ENCODE assay signal across 17 cellular contexts in genomic region chr6:13836170-13836569, GRCh38. TPM values are rescaled to one million over a fixed set of nuclear protein-coding genes. Genes with fewer than 3 reads are reported as not detected.
DNase-seq lines count a peak whose midpoint lies in the region; ATAC-seq, FAIRE-seq and TF ChIP-seq lines count a peak whose summit lies in the region.
"Had no signal": no experiment of that assay in that cellular context is flagged by ENCODE, and none has a peak within 500 bp of the region (broad histone marks: within the 10 kb centered on the region; RNA-seq: fewer than 3 reads in every experiment).

No MANE protein-coding gene starts in this region.

- ATAC-seq in left cardiac atrium (no peak), GM12878 (no peak), HepG2 (peak; percentile 51; the same call in 2 of the 3 replicates), left ventricle myocardium superior (no peak), HG02642 (IDR thresholded peaks at IDR 0.05; ENCODE audit: poor library complexity, unreplicated experiment) (no peak)
- ATAC-seq: HCT116 had no signal

- DNase-seq in right atrium auricular region (ENCODE audit: low spot score) (peak; percentile 5), left cardiac atrium (no peak), GM12878 (ENCODE audit: low read depth, low spot score) (no peak), HepG2 (ENCODE audit: low spot score) (no peak), NCI-H345 treated with DMSO at 0.1 percent for 48 hours (lab: John Stamatoyannopoulos, UW; ENCODE audit: unreplicated experiment) (no peak), left ventricle myocardium superior (no peak)
- DNase-seq: ACHN; C1 segment of cervical spinal cord; Calu3; CD4-positive, alpha-beta T cell; DMS 273 treated with DMSO at 0.1 percent for 48 hours; IMR-90 had no signal

- H3K36me3 ChIP-seq in right atrium auricular region = no peaks in the 10 kb centered on the region
- H3K36me3 ChIP-seq in GM12878 (ENCODE audit: control insufficient read depth in 2 of 2, insufficient read depth in 2 of 2, low read length in 1 of 2) = no peaks in the 10 kb centered on the region
- no peaks in the 10 kb centered on the region for H3K36me3 ChIP-seq in HepG2 (replicated peaks in 1 of 2; ENCODE audit: control insufficient read depth in 1 of 2, insufficient read depth in 2 of 2, low read length in 2 of 2)

- WGBS in GM12878 (ENCODE audit: insufficient coverage, insufficient replicate concordance, low lambda C conversion rate, missing lambda C conversion rate) = 70% methylated on average over 5 of the region's 5 CpGs
- 26% methylated on average over 5 of the region's 5 CpGs for WGBS in HepG2 (ENCODE audit: low lambda C conversion rate)

- POLR2A ChIA-PET in GM12878 (lab: Charles Lee) (no interaction called here), HepG2 (lab: Yijun Ruan, JAX) (interaction anchor here (1.5 kb wide), 1 partner anchor 23 kb away, joined by 3 read pairs; no protein-coding TSS in a partner anchor)

- intact Hi-C loops in left cardiac atrium (cut with DNase I) = no loop called here
- intact Hi-C loops in GM12878 (cut with micrococcal nuclease; ENCODE audit: unreplicated experiment) = no loop called here
- intact Hi-C loops in HepG2 (cut with micrococcal nuclease; ENCODE audit: unreplicated experiment) = no loop called here
- intact Hi-C loops in left ventricle myocardium superior (cut with micrococcal nuclease) = no loop called here

- H3K27me3 ChIP-seq in right atrium auricular region (no peaks in the 10 kb centered on the region), GM12878 (replicated peaks in 1 of 2; ENCODE audit: control insufficient read depth in 2 of 2, insufficient read depth in 2 of 2, low read length in 1 of 2) (no peaks in the 10 kb centered on the region), HepG2 (ENCODE audit: control insufficient read depth in 1 of 2, insufficient read depth in 2 of 2, low read length in 2 of 2) (no peaks in the 10 kb centered on the region)

- in situ Hi-C loops in GM12878 (cut with MboI) = no loop called here
- in situ Hi-C loops in HepG2 (cut with HindIII; ENCODE audit: extremely low pct_ligation_motif_present, low pct_unique_long_range_greater_than_20kb) = no loop called here

- CTCF ChIA-PET in GM12878 (lab: Yijun Ruan, JAX) (no interaction called here), HepG2 (lab: Yijun Ruan, JAX; ENCODE audit: low intra/inter-chr PET ratio, low total read pairs) (no interaction called here)

- TF ChIP-seq RAD21 in GM12878 (IDR thresholded peaks at IDR 0.05; ENCODE audit: insufficient read depth, low read depth, low read length) (no peak), HepG2 (CRISPR knock-in tag; IDR thresholded peaks at IDR 0.05) (no peak)

- H2AFZ ChIP-seq in GM12878 (ENCODE audit: control insufficient read depth, low read depth, low read length) (no peak overlapping the region), HepG2 (ENCODE audit: low read length) (no peak overlapping the region)

- H3K9me3 ChIP-seq in right atrium auricular region = no peaks in the 10 kb centered on the region
- no peaks in the 10 kb centered on the region; the same call in 2 of the 3 replicates for H3K9me3 ChIP-seq in GM12878 (replicated peaks; ENCODE audit: control insufficient read depth, insufficient read depth, low read length)
- no peaks in the 10 kb centered on the region for H3K9me3 ChIP-seq in HepG2 (ENCODE audit: low read length)

- no peaks in the 10 kb centered on the region for H3K79me2 ChIP-seq in GM12878 (ENCODE audit: control insufficient read depth, insufficient read depth, low read length)
- no peaks in the 10 kb centered on the region for H3K79me2 ChIP-seq in HepG2 (ENCODE audit: insufficient read depth, low read length)

- H3K27ac ChIP-seq in right atrium auricular region (no peak overlapping the region), GM12878 (ENCODE audit: control insufficient read depth, insufficient read depth) (no peak overlapping the region), HepG2 (ENCODE audit: extremely low read length, insufficient read depth, low read length) (no peak overlapping the region)

- SMC1A ChIA-PET in GM12878 (lab: Charles Lee; ENCODE audit: uncharacterized antibody, unreplicated experiment) = no interaction called here

- TF ChIP-seq POLR2A in GM12878 (IDR thresholded peaks at IDR 0.05; ENCODE audit: low read depth, low read length) (no peak), HepG2 (IDR thresholded peaks at IDR 0.05; ENCODE audit: insufficient read depth in 1 of 2, low read depth in 2 of 2, low read length in 2 of 2) (no peak)

- H3K4me1 ChIP-seq in right atrium auricular region (no peaks in the 10 kb centered on the region), GM12878 (ENCODE audit: control insufficient read depth, insufficient read depth, low read length) (peaks cover 3% of the 10 kb centered on the region; the same call in 1 of the 2 replicates), HepG2 (ENCODE audit: insufficient read depth, low read length) (no peaks in the 10 kb centered on the region)

- no peaks in the 10 kb centered on the region for H4K20me1 ChIP-seq in GM12878 (ENCODE audit: control insufficient read depth, insufficient read depth)
- no peaks in the 10 kb centered on the region for H4K20me1 ChIP-seq in HepG2 (ENCODE audit: insufficient read depth, low read length)

- BruUV-seq in GM12878 (replicated peaks; lab: Mats Ljungman, UMichigan) (no TSS peak), HepG2 (replicated peaks; lab: Mats Ljungman, UMichigan) (no TSS peak)

- TF ChIP-seq CTCF in right atrium auricular region (IDR thresholded peaks at IDR 0.05) (no peak), GM12878 (IDR thresholded peaks at IDR 0.05 in 2 of 3, conservative IDR thresholded peaks at IDR 0.05 in 1 of 3; ENCODE audit: control insufficient read depth in 2 of 3, extremely low read depth in 1 of 3, insufficient read depth in 1 of 3, low read depth in 3 of 3, low read length in 3 of 3) (no peak), HepG2 (CRISPR knock-in tag; IDR thresholded peaks at IDR 0.05) (no peak)

- H3K9ac ChIP-seq in GM12878 (ENCODE audit: control insufficient read depth, insufficient read depth, low read length) = no peak overlapping the region
- no peak overlapping the region for H3K9ac ChIP-seq in HepG2 (ENCODE audit: insufficient read depth, low read depth, low read length)

- peak; percentile 38 for FAIRE-seq in GM12878 (lab: Jason Lieb, UNC)
- no peak for FAIRE-seq in HepG2 (lab: Jason Lieb, UNC)
- FAIRE-seq: GM12892, GM19239, H54 had no signal

- no peak overlapping the region for H3K4me2 ChIP-seq in GM12878 (ENCODE audit: control insufficient read depth, insufficient read depth)
- no peak overlapping the region for H3K4me2 ChIP-seq in HepG2 (ENCODE audit: low read depth, low read length)

- RAD21 ChIA-PET in GM12878 (lab: Charles Lee; ENCODE audit: unreplicated experiment) = no interaction called here

- no peak overlapping the region for H3K4me3 ChIP-seq in right atrium auricular region
- no peak overlapping the region for H3K4me3 ChIP-seq in GM12878
- H3K4me3 ChIP-seq in HepG2 (replicated peaks in 1 of 3; ENCODE audit: insufficient read depth in 1 of 3, low read depth in 2 of 3, low read length in 3 of 3) = no peak overlapping the region

- TF ChIP-seq EP300 in GM12878 (IDR thresholded peaks at IDR 0.05; ENCODE audit: borderline replicate concordance in 1 of 2, control insufficient read depth in 1 of 2, low read depth in 2 of 2, low read length in 2 of 2) (no peak), HepG2 (IDR thresholded peaks at IDR 0.05; ENCODE audit: low read depth in 2 of 2, low read length in 2 of 2) (no peak), HepG2 (CRISPR knock-in tag; IDR thresholded peaks at IDR 0.05; ENCODE audit: borderline replicate concordance) (no peak)

RNA-seq across cellular contexts. Expression of gene MCUR1, which starts 21.8 kb away (rescaled TPM):
- total RNA-seq in right atrium auricular region (10 to 100 TPM; 11.0 to 11.2 TPM), left cardiac atrium (10 to 100 TPM; 21.1 to 25.9 TPM), GM12878 (2014; rRNA removed) (16.8 and 18.1 TPM in 2 replicates), GM12878 (2014; rRNA removed; fragmentation: Illumina TruSeq; extraction: Trizol) (24.2 and 26.7 TPM in 2 replicates), GM12878 (2021) (31.7 and 34.9 TPM in 2 replicates), HepG2 (2016; rRNA removed; fragmentation: Illumina TruSeq; extraction: Trizol) (27.6 and 29.6 TPM in 2 replicates), left ventricle myocardium superior (30.8 TPM)
- 8.3 and 8.8 TPM in 2 replicates for total RNA-seq in GM12878 (2013; cell fraction: nucleolus; rRNA removed)
- polyA plus RNA-seq in GM12878 (2011; ENCODE audit: low read depth) = 4.1 TPM
- polyA plus RNA-seq in GM12878 (2011; rRNA removed) (12.0 and 20.5 TPM in 2 replicates), GM12878 (2014; fragmentation: Illumina TruSeq; extraction: Trizol) (19.7 and 22.2 TPM in 2 replicates), GM12878 (2014; fragmentation: Nextera tagmentation; extraction: Ambion mirVana) (1 to 10 TPM; 4.4 to 9.4 TPM), GM12878 (2014; rRNA removed) (14.4 and 17.2 TPM in 2 replicates), GM12878 (2016; fragmentation: Nextera tagmentation; extraction: Ambion mirVana) (10 to 100 TPM; 36.1 to 43.9 TPM), HepG2 (2011; rRNA removed) (6.5 and 8.0 TPM in 2 replicates)
- polyA plus RNA-seq in GM12878 (2011; cell fraction: cytosol; rRNA removed) = 6.6 and 7.1 TPM in 2 replicates
- polyA plus RNA-seq in GM12878 (2011; cell fraction: nucleus; rRNA removed) = 2.9 and 4.6 TPM in 2 replicates
- 8.2 and 11.2 TPM in 2 replicates for polyA plus RNA-seq in GM12878 (2012)
- polyA minus RNA-seq in GM12878 (2011; rRNA and poly(A)+ RNA removed) = 6.0 and 7.6 TPM in 2 replicates
- polyA minus RNA-seq in GM12878 (2011; cell fraction: cytosol; rRNA and poly(A)+ RNA removed) = 3.1 and 3.6 TPM in 2 replicates
- 2.7 and 6.8 TPM in 2 replicates for polyA minus RNA-seq in GM12878 (2011; cell fraction: nucleus; rRNA and poly(A)+ RNA removed)
- 53.0 and 63.9 TPM in 2 replicates for total RNA-seq in HepG2 (2016; cell fraction: cytosol; rRNA removed; fragmentation: Illumina TruSeq; extraction: Trizol; ENCODE audit: low read depth)
- total RNA-seq in HepG2 (2016; cell fraction: insoluble cytoplasmic fraction; rRNA removed; fragmentation: Illumina TruSeq; extraction: Trizol) = 21.6 and 28.6 TPM in 2 replicates
- total RNA-seq in HepG2 (2016; cell fraction: membrane; rRNA removed; fragmentation: Illumina TruSeq; extraction: Trizol) = 57.1 and 61.7 TPM in 2 replicates
- total RNA-seq in HepG2 (2016; cell fraction: nucleus; rRNA removed; fragmentation: Illumina TruSeq; extraction: Trizol) = 13.6 and 16.9 TPM in 2 replicates
- polyA plus RNA-seq in HepG2 (2011; cell fraction: cytosol; rRNA removed) = 5.1 and 6.7 TPM in 2 replicates
- 2.7 and 2.9 TPM in 2 replicates for polyA plus RNA-seq in HepG2 (2011; cell fraction: nucleus; rRNA removed)
- polyA plus RNA-seq in HepG2 (2012) = 9.7 and 12.4 TPM in 2 replicates
- 115 and 150 TPM in 2 replicates for polyA plus RNA-seq in HepG2 (2016; cell fraction: cytosol; fragmentation: Illumina TruSeq; extraction: Trizol; ENCODE audit: low read depth)
- 35.0 and 35.4 TPM in 2 replicates for polyA plus RNA-seq in HepG2 (2016; cell fraction: insoluble cytoplasmic fraction; fragmentation: Illumina TruSeq; extraction: Trizol; ENCODE audit: low read depth)
- 81.5 and 91.1 TPM in 2 replicates for polyA plus RNA-seq in HepG2 (2016; cell fraction: membrane; fragmentation: Illumina TruSeq; extraction: Trizol; ENCODE audit: low read depth)
- polyA plus RNA-seq in HepG2 (2016; cell fraction: nucleus; fragmentation: Illumina TruSeq; extraction: Trizol; ENCODE audit: insufficient read depth, low read depth) = 29.5 and 30.1 TPM in 2 replicates
- polyA minus RNA-seq in HepG2 (2011; rRNA and poly(A)+ RNA removed; ENCODE audit: low replicate concordance) = 6.4 and 12.9 TPM in 2 replicates
- 5.0 and 5.7 TPM in 2 replicates for polyA minus RNA-seq in HepG2 (2011; cell fraction: cytosol; rRNA and poly(A)+ RNA removed)
- 10.2 and 13.0 TPM in 2 replicates for polyA minus RNA-seq in HepG2 (2011; cell fraction: nucleus; rRNA and poly(A)+ RNA removed)
